ENCODE assay signal across 26 cellular contexts in the genomic region with DNA sequence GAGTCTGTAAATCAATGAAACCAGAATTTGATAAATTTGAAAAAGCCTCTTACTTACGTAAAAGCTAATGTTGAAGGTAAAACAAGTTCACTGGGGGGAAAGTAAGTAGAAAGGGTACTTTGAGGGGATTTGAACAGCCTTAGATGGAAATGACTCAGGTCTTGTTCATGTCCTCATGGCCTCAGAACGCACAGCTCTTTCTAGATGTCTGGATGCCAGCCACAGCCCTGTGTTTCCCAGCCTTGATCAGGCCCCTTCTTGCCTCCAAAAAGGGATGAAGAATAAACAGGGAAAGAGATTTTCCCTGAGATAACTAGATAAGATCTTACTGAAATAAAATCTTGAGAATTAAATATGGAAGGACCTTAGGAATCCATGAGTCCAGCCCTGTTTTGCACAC.
A peak's percentile ranks its signal among the peaks of the same experiment; 100 is the strongest.
DNase-seq lines count a peak whose midpoint lies in the region; ATAC-seq and TF ChIP-seq lines count a peak whose summit lies in the region.
"Had no signal": no experiment of that assay in that cellular context is flagged by ENCODE, and none has a peak within 500 bp of the region (broad histone marks: within the 10 kb centered on the region; RNA-seq: fewer than 3 reads in every experiment).

No MANE protein-coding gene starts in this region.

- no peaks in the 10 kb centered on the region for H3K36me3 Mint-ChIP-seq in immature natural killer cell
- H3K36me3 Mint-ChIP-seq: CD8-positive, alpha-beta T cell had no signal

- peak; percentile 22; the same call in 1 of the 2 replicates for ATAC-seq in PC-3
- ATAC-seq: A549; CD8-positive, alpha-beta T cell; GM12878 had no signal

- H3K79me1 ChIP-seq in mesenchymal stem cell (replicated peaks; ENCODE audit: low read length, poor library complexity, severe bottlenecking): no peaks in the 10 kb centered on the region

- no peak overlapping the region for H2BK5ac ChIP-seq in mesenchymal stem cell (ENCODE audit: low read depth, low read length, poor library complexity, severe bottlenecking)

- H4K8ac ChIP-seq in mesenchymal stem cell (ENCODE audit: low read length): no peak overlapping the region

- H2BK15ac ChIP-seq in mesenchymal stem cell (ENCODE audit: low read depth, poor library complexity, severe bottlenecking): no peak overlapping the region

- H3K14ac ChIP-seq in mesenchymal stem cell (ENCODE audit: low read length in 2 of 2): no peak overlapping the region

- H3K9me2 ChIP-seq in PC-3 (replicated peaks; ENCODE audit: low read length): no peaks in the 10 kb centered on the region

- no peaks in the 10 kb centered on the region for H3K36me3 ChIP-seq in PC-3 (ENCODE audit: low read depth, low read length)
- H3K36me3 ChIP-seq in mesenchymal stem cell (ENCODE audit: control insufficient read depth in 1 of 2, insufficient read depth in 2 of 2, low read depth in 1 of 2, low read length in 2 of 2): no peaks in the 10 kb centered on the region
- no peaks in the 10 kb centered on the region for H3K36me3 ChIP-seq in smooth muscle cell (ENCODE audit: low read depth)
- no peaks in the 10 kb centered on the region for H3K36me3 ChIP-seq in thyroid gland
- H3K36me3 ChIP-seq: MG63 had no signal

- no peaks in the 10 kb centered on the region for H4K20me1 ChIP-seq in PC-3 (ENCODE audit: low read length)
- no peaks in the 10 kb centered on the region for H4K20me1 ChIP-seq in smooth muscle cell (ENCODE audit: low read depth)

- H2BK120ac ChIP-seq in mesenchymal stem cell (ENCODE audit: low read depth, low read length): no peak overlapping the region

- H3K9me3 Mint-ChIP-seq in immature natural killer cell: peaks cover 0 to 10% (median 0%) of the 10 kb centered on the region in 6 donors
- H3K9me3 Mint-ChIP-seq: CD8-positive, alpha-beta T cell had no signal

- peak; percentile 56 for DNase-seq in PC-3
- DNase-seq in astrocyte of the hippocampus (ENCODE audit: low read depth, low spot score): peak; percentile 25
- no peak for DNase-seq in mesenchymal stem cell
- no peak for DNase-seq in smooth muscle cell (lab: John Stamatoyannopoulos, UW; ENCODE audit: unreplicated experiment)
- DNase-seq in activated CD4-positive, alpha-beta T cell treated with anti-CD3 and anti-CD28 coated beads, Interleukin-2, amount 50 U/mL, for 48 hours: no peak
- no peak for DNase-seq in thyroid gland
- DNase-seq in immature natural killer cell: no peak
- DNase-seq: C1 segment of cervical spinal cord; Caco-2; CD8-positive, alpha-beta T cell; DMS 273 treated with DMSO at 0.1 percent for 48 hours; DMS79; EL; GDM1; KBM-7; MG63; NCI-H2029; NCI-H446; NCI-H524 treated with DMSO at 0.1 percent for 48 hours; NCI-H82; NK-92 treated with Interleukin-12 subunit alpha and Interleukin-12 subunit beta, amount 100 ng/mL, for 24 hours; PC-9; RPMI8226; SHP77 had no signal

- H3K4me3 ChIP-seq in PC-3 (ENCODE audit: low read length): no peak overlapping the region
- H3K4me3 ChIP-seq in mesenchymal stem cell (ENCODE audit: insufficient read depth in 1 of 2, low read depth in 1 of 2, low read length in 2 of 2): no peak overlapping the region
- no peak overlapping the region for H3K4me3 ChIP-seq in smooth muscle cell
- no peak overlapping the region for H3K4me3 ChIP-seq in thyroid gland (replicated peaks in 1 of 3)
- H3K4me3 ChIP-seq: A549, GM12878, MG63, PC-9 had no signal

- no peak overlapping the region for H2BK12ac ChIP-seq in mesenchymal stem cell (ENCODE audit: low read length in 2 of 2)

- H3K4me1 ChIP-seq in PC-3 (ENCODE audit: insufficient read depth, low read length) (peaks cover 28% of the 10 kb centered on the region), mesenchymal stem cell (ENCODE audit: control insufficient read depth, insufficient read depth, low read depth, low read length) (peaks cover 6% of the 10 kb centered on the region), smooth muscle cell (ENCODE audit: low read depth) (no peaks in the 10 kb centered on the region), thyroid gland (no peaks in the 10 kb centered on the region)
- H3K4me1 ChIP-seq: A549 had no signal

- 79% methylated on average over 2 of the region's 2 CpGs for WGBS in mesenchymal stem cell
- 60% methylated on average over 2 of the region's 2 CpGs for WGBS in smooth muscle cell (ENCODE audit: low lambda C conversion rate)
- 87 to 89% methylated on average over 2 of the region's 2 CpGs for WGBS in thyroid gland, 2 donors

- no peak for TF ChIP-seq POLR2A in thyroid gland (IDR thresholded peaks at IDR 0.05)

- H3K9me3 ChIP-seq in PC-3 (ENCODE audit: low read length) (no peaks in the 10 kb centered on the region), mesenchymal stem cell (ENCODE audit: control insufficient read depth, low read length) (peaks cover 4% of the 10 kb centered on the region), smooth muscle cell (replicated peaks; ENCODE audit: low read depth) (no peaks in the 10 kb centered on the region), thyroid gland (no peaks in the 10 kb centered on the region)
- H3K9me3 ChIP-seq: A549, Caco-2, MG63 had no signal

- H3K4ac ChIP-seq in mesenchymal stem cell (ENCODE audit: low read depth in 1 of 2, low read length in 2 of 2): no peak overlapping the region

- no peaks in the 10 kb centered on the region for H3K4me1 Mint-ChIP-seq in immature natural killer cell

- no peaks in the 10 kb centered on the region for H3K27me3 ChIP-seq in PC-3 (ENCODE audit: low read length)
- H3K27me3 ChIP-seq in mesenchymal stem cell (ENCODE audit: control insufficient read depth in 1 of 2, insufficient read depth in 1 of 2, low read length in 2 of 2): no peaks in the 10 kb centered on the region
- H3K27me3 ChIP-seq in smooth muscle cell (ENCODE audit: low read depth): no peaks in the 10 kb centered on the region
- H3K27me3 ChIP-seq in thyroid gland: no peaks in the 10 kb centered on the region
- H3K27me3 ChIP-seq: MG63 had no signal

- CTCF ChIA-PET in PC-3 (lab: Charles Lee): no interaction called here

- H3K9ac ChIP-seq in PC-3 (ENCODE audit: low read length): no peak overlapping the region
- H3K9ac ChIP-seq in mesenchymal stem cell (ENCODE audit: low read length): no peak overlapping the region
- no peak overlapping the region for H3K9ac ChIP-seq in smooth muscle cell (ENCODE audit: low read depth)

- TF ChIP-seq CTCF in PC-3 (conservative IDR thresholded peaks at IDR 0.05; ENCODE audit: low read depth, low read length) (no peak), smooth muscle cell (IDR thresholded peaks at IDR 0.05; ENCODE audit: borderline replicate concordance, insufficient read depth, poor library complexity, severe bottlenecking) (no peak), thyroid gland (IDR thresholded peaks at IDR 0.05) (no peak)

- POLR2A ChIA-PET in PC-3 (lab: Charles Lee; ENCODE audit: unreplicated experiment): no interaction called here

- no peak overlapping the region for H3K18ac ChIP-seq in mesenchymal stem cell (ENCODE audit: low read depth in 1 of 2, low read length in 2 of 2)

- H2AFZ ChIP-seq in PC-3 (ENCODE audit: low read length) (no peak overlapping the region), mesenchymal stem cell (ENCODE audit: low read depth, low read length) (no peak overlapping the region), smooth muscle cell (ENCODE audit: low read depth) (no peak overlapping the region)
- H2AFZ ChIP-seq: PC-9 had no signal

- BruUV-seq in PC-3 (replicated peaks; lab: Mats Ljungman, UMichigan): no TSS peak

- intact Hi-C loops in PC-3 (cut with micrococcal nuclease): no loop called here
- intact Hi-C loops in thyroid gland (cut with DNase I): no loop called here

- H3K4me3 Mint-ChIP-seq in immature natural killer cell: no peak overlapping the region
- H3K4me3 Mint-ChIP-seq: CD8-positive, alpha-beta T cell had no signal

- H3K27me3 Mint-ChIP-seq in immature natural killer cell (ENCODE audit: low read depth in 3 of 3): peaks cover 0 to 6% (median 3%) of the 10 kb centered on the region in 3 donors

- H3K4me2 ChIP-seq in PC-3 (ENCODE audit: low read length): no peak overlapping the region
- H3K4me2 ChIP-seq in mesenchymal stem cell (ENCODE audit: low read length, poor library complexity, severe bottlenecking): no peak overlapping the region
- H3K4me2 ChIP-seq in smooth muscle cell: no peak overlapping the region
- H3K4me2 ChIP-seq: A549, PC-9 had no signal

- H4K91ac ChIP-seq in mesenchymal stem cell (ENCODE audit: low read length): no peak overlapping the region

- no peaks in the 10 kb centered on the region for H3K79me2 ChIP-seq in PC-3 (ENCODE audit: low read length)
- no peaks in the 10 kb centered on the region for H3K79me2 ChIP-seq in smooth muscle cell (ENCODE audit: low read depth)

- H3K23ac ChIP-seq in mesenchymal stem cell (ENCODE audit: low read length in 2 of 2): no peak overlapping the region

- H3K27ac ChIP-seq in PC-3 (ENCODE audit: low read length): peak overlapping the region; percentile 69
- peak overlapping the region; percentile 54 for H3K27ac ChIP-seq in mesenchymal stem cell (ENCODE audit: low read length, poor library complexity, severe bottlenecking)
- peak overlapping the region; percentile 37 for H3K27ac ChIP-seq in smooth muscle cell (ENCODE audit: low read depth)
- no peak overlapping the region for H3K27ac ChIP-seq in thyroid gland
- H3K27ac ChIP-seq: A549, PC-9 had no signal

- peak overlapping the region; percentile 80 for H2AK5ac ChIP-seq in mesenchymal stem cell (ENCODE audit: low read length, severe bottlenecking)

- H3K27ac Mint-ChIP-seq in immature natural killer cell: no peak overlapping the region
- H3K27ac Mint-ChIP-seq: CD8-positive, alpha-beta T cell had no signal

- H3F3A ChIP-seq in PC-3 (ENCODE audit: low read length, unreplicated experiment): no peaks in the 10 kb centered on the region
- H3F3A ChIP-seq in smooth muscle cell (ENCODE audit: low read depth): no peaks in the 10 kb centered on the region

Comparison
In these comparisons a context has a peak if more than half of its experiments do, and no peak if none do; other contexts are left out.
1. DNase-seq: peak in PC-3 (single experiment) and astrocyte of the hippocampus (single experiment); none in mesenchymal stem cell (single experiment), smooth muscle cell (single experiment), activated CD4-positive, alpha-beta T cell treated with anti-CD3 and anti-CD28 coated beads, Interleukin-2, amount 50 U/mL, for 48 hours (0 of 2), thyroid gland (0 of 2) and immature natural killer cell (0 of 3).
2. H3K27ac ChIP-seq: peak in PC-3 (single experiment), mesenchymal stem cell (single experiment) and smooth muscle cell (single experiment); none in thyroid gland (0 of 3).